1 cellular context compared by ENCODE assay signal in genomic region chr5:166961938-166962337, GRCh38.
TF ChIP-seq lines count a peak whose summit lies in the region.

No MANE protein-coding gene starts in this region.

TF ChIP-seq in GM23338, 12 proteins besides CTCF, POLR2A, EP300 and RAD21 (continued from another document):
- no peak for TF ChIP-seq ZNF462 (CRISPR knock-in tag; IDR thresholded peaks at IDR 0.05)
- TF ChIP-seq EZH2phosphoT487 (IDR thresholded peaks at IDR 0.05; ENCODE audit: unreplicated experiment), result no peak
- TF ChIP-seq ZNF331 (CRISPR knock-in tag; IDR thresholded peaks at IDR 0.05; ENCODE audit: low read depth), result no peak
- TF ChIP-seq STAT1 (IDR thresholded peaks at IDR 0.05; ENCODE audit: unreplicated experiment), result no peak
TF ChIP-seq in GM23338: peak in this region for 0.
